Comparison of ENCODE assay signal across 1 cellular context in the genomic region with DNA sequence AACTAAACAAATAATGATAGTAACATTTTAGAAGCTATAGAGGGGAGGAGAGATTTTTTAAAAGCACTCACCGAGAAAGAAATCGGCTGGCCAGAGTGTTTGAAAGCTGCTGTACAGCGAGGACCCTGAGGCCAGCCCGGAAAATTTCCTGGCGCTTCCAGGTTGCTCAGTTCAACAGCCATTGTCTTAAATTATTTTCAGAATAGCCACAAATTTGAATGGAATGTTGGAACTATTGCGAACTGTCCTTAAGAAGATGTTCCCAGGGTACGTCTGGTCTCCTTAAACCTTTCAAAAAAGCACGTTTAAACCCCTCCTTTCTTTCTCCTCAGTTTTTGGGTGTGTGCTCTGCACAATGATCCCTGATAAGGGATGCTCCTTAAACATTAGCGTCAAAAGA.
TF ChIP-seq lines count a peak whose summit lies in the region.

No MANE protein-coding gene starts in this region.

TF ChIP-seq in GM23338, 12 proteins besides CTCF, POLR2A, EP300 and RAD21 (continued from another document):
- TF ChIP-seq, protein P1, sequence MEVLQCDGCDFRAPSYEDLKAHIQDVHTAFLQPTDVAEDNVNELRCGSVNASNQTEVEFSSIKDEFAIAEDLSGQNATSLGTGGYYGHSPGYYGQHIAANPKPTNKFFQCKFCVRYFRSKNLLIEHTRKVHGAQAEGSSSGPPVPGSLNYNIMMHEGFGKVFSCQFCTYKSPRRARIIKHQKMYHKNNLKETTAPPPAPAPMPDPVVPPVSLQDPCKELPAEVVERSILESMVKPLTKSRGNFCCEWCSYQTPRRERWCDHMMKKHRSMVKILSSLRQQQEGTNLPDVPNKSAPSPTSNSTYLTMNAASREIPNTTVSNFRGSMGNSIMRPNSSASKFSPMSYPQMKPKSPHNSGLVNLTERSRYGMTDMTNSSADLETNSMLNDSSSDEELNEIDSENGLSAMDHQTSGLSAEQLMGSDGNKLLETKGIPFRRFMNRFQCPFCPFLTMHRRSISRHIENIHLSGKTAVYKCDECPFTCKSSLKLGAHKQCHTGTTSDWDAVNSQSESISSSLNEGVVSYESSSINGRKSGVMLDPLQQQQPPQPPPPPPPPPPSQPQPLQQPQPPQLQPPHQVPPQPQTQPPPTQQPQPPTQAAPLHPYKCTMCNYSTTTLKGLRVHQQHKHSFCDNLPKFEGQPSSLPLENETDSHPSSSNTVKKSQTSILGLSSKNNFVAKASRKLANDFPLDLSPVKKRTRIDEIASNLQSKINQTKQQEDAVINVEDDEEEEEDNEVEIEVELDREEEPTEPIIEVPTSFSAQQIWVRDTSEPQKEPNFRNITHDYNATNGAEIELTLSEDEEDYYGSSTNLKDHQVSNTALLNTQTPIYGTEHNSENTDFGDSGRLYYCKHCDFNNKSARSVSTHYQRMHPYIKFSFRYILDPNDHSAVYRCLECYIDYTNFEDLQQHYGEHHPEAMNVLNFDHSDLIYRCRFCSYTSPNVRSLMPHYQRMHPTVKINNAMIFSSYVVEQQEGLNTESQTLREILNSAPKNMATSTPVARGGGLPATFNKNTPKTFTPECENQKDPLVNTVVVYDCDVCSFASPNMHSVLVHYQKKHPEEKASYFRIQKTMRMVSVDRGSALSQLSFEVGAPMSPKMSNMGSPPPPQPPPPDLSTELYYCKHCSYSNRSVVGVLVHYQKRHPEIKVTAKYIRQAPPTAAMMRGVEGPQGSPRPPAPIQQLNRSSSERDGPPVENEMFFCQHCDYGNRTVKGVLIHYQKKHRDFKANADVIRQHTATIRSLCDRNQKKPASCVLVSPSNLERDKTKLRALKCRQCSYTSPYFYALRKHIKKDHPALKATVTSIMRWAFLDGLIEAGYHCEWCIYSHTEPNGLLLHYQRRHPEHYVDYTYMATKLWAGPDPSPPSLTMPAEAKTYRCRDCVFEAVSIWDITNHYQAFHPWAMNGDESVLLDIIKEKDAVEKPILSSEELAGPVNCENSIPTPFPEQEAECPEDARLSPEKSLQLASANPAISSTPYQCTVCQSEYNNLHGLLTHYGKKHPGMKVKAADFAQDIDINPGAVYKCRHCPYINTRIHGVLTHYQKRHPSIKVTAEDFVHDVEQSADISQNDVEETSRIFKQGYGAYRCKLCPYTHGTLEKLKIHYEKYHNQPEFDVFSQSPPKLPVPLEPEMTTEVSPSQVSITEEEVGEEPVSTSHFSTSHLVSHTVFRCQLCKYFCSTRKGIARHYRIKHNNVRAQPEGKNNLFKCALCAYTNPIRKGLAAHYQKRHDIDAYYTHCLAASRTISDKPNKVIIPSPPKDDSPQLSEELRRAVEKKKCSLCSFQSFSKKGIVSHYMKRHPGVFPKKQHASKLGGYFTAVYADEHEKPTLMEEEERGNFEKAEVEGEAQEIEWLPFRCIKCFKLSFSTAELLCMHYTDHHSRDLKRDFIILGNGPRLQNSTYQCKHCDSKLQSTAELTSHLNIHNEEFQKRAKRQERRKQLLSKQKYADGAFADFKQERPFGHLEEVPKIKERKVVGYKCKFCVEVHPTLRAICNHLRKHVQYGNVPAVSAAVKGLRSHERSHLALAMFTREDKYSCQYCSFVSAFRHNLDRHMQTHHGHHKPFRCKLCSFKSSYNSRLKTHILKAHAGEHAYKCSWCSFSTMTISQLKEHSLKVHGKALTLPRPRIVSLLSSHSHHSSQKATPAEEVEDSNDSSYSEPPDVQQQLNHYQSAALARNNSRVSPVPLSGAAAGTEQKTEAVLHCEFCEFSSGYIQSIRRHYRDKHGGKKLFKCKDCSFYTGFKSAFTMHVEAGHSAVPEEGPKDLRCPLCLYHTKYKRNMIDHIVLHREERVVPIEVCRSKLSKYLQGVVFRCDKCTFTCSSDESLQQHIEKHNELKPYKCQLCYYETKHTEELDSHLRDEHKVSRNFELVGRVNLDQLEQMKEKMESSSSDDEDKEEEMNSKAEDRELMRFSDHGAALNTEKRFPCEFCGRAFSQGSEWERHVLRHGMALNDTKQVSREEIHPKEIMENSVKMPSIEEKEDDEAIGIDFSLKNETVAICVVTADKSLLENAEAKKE (CRISPR knock-in tag; IDR thresholded peaks at IDR 0.05), result no peak
- TF ChIP-seq, protein P2, sequence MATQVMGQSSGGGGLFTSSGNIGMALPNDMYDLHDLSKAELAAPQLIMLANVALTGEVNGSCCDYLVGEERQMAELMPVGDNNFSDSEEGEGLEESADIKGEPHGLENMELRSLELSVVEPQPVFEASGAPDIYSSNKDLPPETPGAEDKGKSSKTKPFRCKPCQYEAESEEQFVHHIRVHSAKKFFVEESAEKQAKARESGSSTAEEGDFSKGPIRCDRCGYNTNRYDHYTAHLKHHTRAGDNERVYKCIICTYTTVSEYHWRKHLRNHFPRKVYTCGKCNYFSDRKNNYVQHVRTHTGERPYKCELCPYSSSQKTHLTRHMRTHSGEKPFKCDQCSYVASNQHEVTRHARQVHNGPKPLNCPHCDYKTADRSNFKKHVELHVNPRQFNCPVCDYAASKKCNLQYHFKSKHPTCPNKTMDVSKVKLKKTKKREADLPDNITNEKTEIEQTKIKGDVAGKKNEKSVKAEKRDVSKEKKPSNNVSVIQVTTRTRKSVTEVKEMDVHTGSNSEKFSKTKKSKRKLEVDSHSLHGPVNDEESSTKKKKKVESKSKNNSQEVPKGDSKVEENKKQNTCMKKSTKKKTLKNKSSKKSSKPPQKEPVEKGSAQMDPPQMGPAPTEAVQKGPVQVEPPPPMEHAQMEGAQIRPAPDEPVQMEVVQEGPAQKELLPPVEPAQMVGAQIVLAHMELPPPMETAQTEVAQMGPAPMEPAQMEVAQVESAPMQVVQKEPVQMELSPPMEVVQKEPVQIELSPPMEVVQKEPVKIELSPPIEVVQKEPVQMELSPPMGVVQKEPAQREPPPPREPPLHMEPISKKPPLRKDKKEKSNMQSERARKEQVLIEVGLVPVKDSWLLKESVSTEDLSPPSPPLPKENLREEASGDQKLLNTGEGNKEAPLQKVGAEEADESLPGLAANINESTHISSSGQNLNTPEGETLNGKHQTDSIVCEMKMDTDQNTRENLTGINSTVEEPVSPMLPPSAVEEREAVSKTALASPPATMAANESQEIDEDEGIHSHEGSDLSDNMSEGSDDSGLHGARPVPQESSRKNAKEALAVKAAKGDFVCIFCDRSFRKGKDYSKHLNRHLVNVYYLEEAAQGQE (IDR thresholded peaks at IDR 0.05; ENCODE audit: unreplicated experiment), result no peak
- no peak for TF ChIP-seq ZNF331 (CRISPR knock-in tag; IDR thresholded peaks at IDR 0.05; ENCODE audit: low read depth)
- TF ChIP-seq EZH2 (IDR thresholded peaks at IDR 0.05; ENCODE audit: low read depth, unreplicated experiment), result no peak
- no peak for TF ChIP-seq POLR2AphosphoS5 (IDR thresholded peaks at IDR 0.05; ENCODE audit: low read depth)
TF ChIP-seq in GM23338: peak in this region for 0.
